Comparison of ENCODE assay signal across 13 cellular contexts in the genomic region with DNA sequence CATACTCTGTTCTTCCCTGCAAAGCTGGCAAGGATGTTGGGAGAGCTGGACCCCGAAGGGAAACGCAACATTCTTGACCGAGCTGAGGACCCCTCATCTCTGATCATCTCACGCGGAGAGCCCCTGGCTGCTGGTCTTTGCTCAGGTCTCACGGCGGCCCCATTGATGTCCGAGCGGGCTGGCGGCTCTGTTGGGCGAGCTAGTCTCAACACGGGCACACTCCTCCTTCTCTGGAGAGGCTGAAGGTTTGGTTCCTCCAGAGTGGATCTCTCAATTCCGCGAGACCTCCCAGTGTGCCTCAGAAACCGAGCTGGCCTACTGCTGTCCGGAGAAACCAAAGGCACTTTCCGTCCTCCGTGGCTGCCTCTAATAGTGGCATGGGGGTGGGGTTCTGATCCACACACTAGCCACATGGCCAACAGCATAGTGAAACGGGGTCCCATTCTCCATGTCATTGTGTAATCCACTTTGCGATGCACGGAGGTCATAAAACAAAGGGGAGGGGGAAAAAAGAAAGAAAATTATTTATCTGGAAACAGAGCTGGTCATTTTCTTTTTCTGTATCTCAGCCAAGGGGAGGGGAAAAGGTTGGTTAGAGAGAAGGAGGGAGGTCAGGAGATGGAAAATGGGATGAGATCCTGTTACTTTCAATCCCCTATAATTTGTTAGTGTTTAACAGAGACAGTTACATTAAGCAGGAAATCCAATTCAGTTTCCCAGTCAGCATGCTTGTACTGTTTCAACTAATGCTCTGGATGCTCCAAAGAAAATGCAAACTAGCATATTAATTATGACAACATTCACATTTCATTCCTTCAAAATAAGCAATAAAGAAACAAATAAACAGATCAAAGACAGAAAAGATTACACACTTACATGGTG. TPM values are rescaled to one million over a fixed set of nuclear protein-coding genes. Genes with fewer than 3 reads are reported as not detected.
DNase-seq lines count a peak whose midpoint lies in the region; ATAC-seq and TF ChIP-seq lines count a peak whose summit lies in the region.
"Had no signal": no experiment of that assay in that cellular context is flagged by ENCODE, and none has a peak within 500 bp of the region (broad histone marks: within the 10 kb centered on the region; RNA-seq: fewer than 3 reads in every experiment).

No MANE protein-coding gene starts in this region.

- TF ChIP-seq CTCF in dorsolateral prefrontal cortex (IDR thresholded peaks at IDR 0.05 in 54 of 56, conservative IDR thresholded peaks at IDR 0.05 in 2 of 56; ENCODE audit: low read depth in 1 of 56, partially characterized antibody in 56 of 56), result no peak
- TF ChIP-seq CTCF in lower lobe of right lung (IDR thresholded peaks at IDR 0.05), result no peak
- no peak for TF ChIP-seq CTCF in suprapubic skin (IDR thresholded peaks at IDR 0.05)
- TF ChIP-seq CTCF in GM13976 (IDR thresholded peaks at IDR 0.05; ENCODE audit: borderline replicate concordance, control extremely low read depth, extremely low read depth, insufficient read depth, missing control alignments), result no peak

- in situ Hi-C loops in GM13976 (cut with MboI; ENCODE audit: low sequenced_read_pairs, unreplicated experiment), result loop anchor here (5.0 to 25.0 kb wide), 3 partner anchors 95 to 648 kb away; a partner anchor contains a TSS

- WGBS in HUES64, result 96% methylated on average over 21 of the region's 21 CpGs
- WGBS in suprapubic skin, result 67% methylated on average over 9 of the region's 21 CpGs

- DNase-seq in dorsolateral prefrontal cortex (no peak), lower lobe of right lung (no peak), suprapubic skin (ENCODE audit: low spot score in 2 of 2) (peak in 1 of 2 donors; percentile 67), GM13976 (ENCODE audit: low spot score) (no peak)
- DNase-seq: activated CD8-positive, alpha-beta T cell treated with anti-CD3 and anti-CD28 coated beads for 36 hours; activated naive CD8-positive, alpha-beta T cell treated with anti-CD3 and anti-CD28 coated beads, Interleukin-2, amount 50 U/mL, for 24 hours; DMS 273 treated with DMSO at 0.1 percent for 48 hours; NCI-H1694; T-helper 17 cell had no signal

- TF ChIP-seq EP300 in suprapubic skin (IDR thresholded peaks at IDR 0.05), result no peak

- H3K4me1 ChIP-seq in HUES64 (ENCODE audit: insufficient read depth, low read length), result peaks cover 58% of the 10 kb centered on the region
- peaks cover 25% of the 10 kb centered on the region for H3K4me1 ChIP-seq in lower lobe of right lung
- peaks cover 35% of the 10 kb centered on the region for H3K4me1 ChIP-seq in suprapubic skin

- TF ChIP-seq POLR2A in suprapubic skin (IDR thresholded peaks at IDR 0.05), result no peak

- ATAC-seq in lower lobe of right lung, result no peak
- no peak for ATAC-seq in HG02884 (IDR thresholded peaks at IDR 0.05; ENCODE audit: unreplicated experiment)
- ATAC-seq in HG02970 (IDR thresholded peaks at IDR 0.05; ENCODE audit: low FRiP score, unreplicated experiment), result no peak
- no peak for ATAC-seq in GM19351 (IDR thresholded peaks at IDR 0.05; ENCODE audit: unreplicated experiment)
- ATAC-seq: activated CD8-positive, alpha-beta T cell treated with anti-CD3 and anti-CD28 coated beads for 36 hours; activated naive CD8-positive, alpha-beta T cell treated with anti-CD3 and anti-CD28 coated beads, Interleukin-2, amount 50 U/mL, for 24 hours; T-helper 17 cell had no signal

- H3K9ac ChIP-seq in HUES64 (ENCODE audit: low read depth, low read length), result peak overlapping the region; percentile 62; the same call in 1 of the 2 replicates

- H3K4me3 ChIP-seq in HUES64 (ENCODE audit: low read length) (peak overlapping the region; percentile 36; the same call in 1 of the 2 replicates), dorsolateral prefrontal cortex (peak overlapping the region in 40 of 59 donors; percentile 3 to 63 (median 40)), lower lobe of right lung (peak overlapping the region; percentile 40), suprapubic skin (peak overlapping the region; percentile 49)

- H3K27ac ChIP-seq in HUES64 (ENCODE audit: low read depth, low read length) (no peak overlapping the region), dorsolateral prefrontal cortex (peak overlapping the region in 3 of 59 donors; percentile 42 to 61 (median 52)), lower lobe of right lung (peak overlapping the region; percentile 19), suprapubic skin (peak overlapping the region; percentile 86)

- H3K9me3 ChIP-seq in HUES64 (ENCODE audit: insufficient read depth, low read depth, low read length) (no peaks in the 10 kb centered on the region), lower lobe of right lung (no peaks in the 10 kb centered on the region), suprapubic skin (no peaks in the 10 kb centered on the region)

- H3K27me3 ChIP-seq in HUES64 (ENCODE audit: insufficient read depth, low read length), result no peaks in the 10 kb centered on the region
- peaks cover 0 to 24% (median 0%) of the 10 kb centered on the region in 45 donors for H3K27me3 ChIP-seq in dorsolateral prefrontal cortex
- H3K27me3 ChIP-seq in lower lobe of right lung (ENCODE audit: low read depth), result no peaks in the 10 kb centered on the region
- H3K27me3 ChIP-seq in suprapubic skin, result no peaks in the 10 kb centered on the region

- H3K36me3 ChIP-seq in HUES64 (ENCODE audit: insufficient read depth, low read length) (no peaks in the 10 kb centered on the region), lower lobe of right lung (no peaks in the 10 kb centered on the region), suprapubic skin (no peaks in the 10 kb centered on the region)

- intact Hi-C loops in dorsolateral prefrontal cortex (cut with DNase I), result loop anchor here (5.0 to 10.0 kb wide), 2 partner anchors 175 to 338 kb away; a partner anchor contains a TSS
- intact Hi-C loops in lower lobe of right lung (cut with DNase I), result loop anchor here (5.0 kb wide), 1 partner anchor 338 kb away; a partner anchor contains a TSS

RNA-seq across cellular contexts. Expression of a gene that starts 1.3 kb away (rescaled TPM):
- 16.4 TPM for polyA plus RNA-seq in HUES64 (2013, experiment 1 of 2)
- polyA plus RNA-seq in HUES64 (2013, experiment 2 of 2), result 32.6 TPM
- 10 to 100 TPM in 27 of 120 experiments, 1 to 10 TPM in 93; 1.5 to 19.2 (median 7.2) TPM for total RNA-seq in dorsolateral prefrontal cortex
- total RNA-seq in lower lobe of right lung, result 148 TPM
- total RNA-seq in suprapubic skin, result 10 to 100 TPM in 3 of 4 donors, 1 to 10 TPM in 1; 8.0 to 32.2 (median 17.1) TPM
- total RNA-seq: activated CD8-positive, alpha-beta T cell treated with anti-CD3 and anti-CD28 coated beads for 36 hours; T-helper 17 cell had no signal
